Comparison of ENCODE assay signal across 8 cellular contexts in the genomic region with DNA sequence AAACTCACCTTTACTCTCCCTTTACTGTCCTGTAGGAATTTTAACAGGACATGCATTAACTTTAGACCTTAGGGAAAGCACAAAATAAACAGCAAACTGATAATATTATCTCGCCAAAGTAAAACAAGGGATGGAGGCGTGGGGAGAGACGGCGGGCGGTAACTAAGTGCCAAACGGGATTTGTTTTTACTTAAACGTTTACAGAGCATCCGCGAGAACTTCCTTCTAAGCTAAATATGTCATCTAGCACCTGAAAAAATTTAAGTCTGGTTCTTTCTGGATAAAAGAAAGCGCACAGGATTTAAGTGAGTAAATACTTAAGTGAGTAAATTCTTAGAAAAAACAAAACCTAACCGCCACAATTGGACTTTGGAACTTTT.
DNase-seq lines count a peak whose midpoint lies in the region; ATAC-seq lines count a peak whose summit lies in the region.

No MANE protein-coding gene starts in this region.

- POLR2A ChIA-PET in naive thymus-derived CD4-positive, alpha-beta T cell (lab: Charles Lee), result no interaction called here

- H3K27ac Mint-ChIP-seq in naive thymus-derived CD4-positive, alpha-beta T cell, result peak overlapping the region in 1 of 9 donors; percentile 43

- peak; percentile 30 for DNase-seq in LoVo (ENCODE audit: low spot score)
- DNase-seq in naive thymus-derived CD4-positive, alpha-beta T cell, result no peak
- DNase-seq in SKM-1 treated with dmso at 0.1 percent for 144 hours (lab: John Stamatoyannopoulos, UW; ENCODE audit: unreplicated experiment), result no peak

- H3K27ac ChIP-seq in ectodermal cell (ENCODE audit: insufficient read depth, low read depth, low read length, poor library complexity, severe bottlenecking), result no peak overlapping the region
- no peak overlapping the region for H3K27ac ChIP-seq in naive thymus-derived CD4-positive, alpha-beta T cell (ENCODE audit: low read depth, low read length)

- WGBS in ectodermal cell, 2 experiments, result 0 to 2% methylated on average over 9 to 11 of the region's 11 CpGs

- H3K4me3 Mint-ChIP-seq in naive thymus-derived CD4-positive, alpha-beta T cell, result peak overlapping the region; percentile 23 to 89 (median 78)

- no peaks in the 10 kb centered on the region for H3K36me3 ChIP-seq in ectodermal cell (ENCODE audit: control insufficient read depth, insufficient read depth, low read length)
- no peaks in the 10 kb centered on the region for H3K36me3 ChIP-seq in naive thymus-derived CD4-positive, alpha-beta T cell (ENCODE audit: control insufficient read depth in 2 of 3, insufficient read depth in 3 of 3, low read length in 3 of 3)

- intact Hi-C loops in naive thymus-derived CD4-positive, alpha-beta T cell (cut with micrococcal nuclease), result loop anchor here in 1 of 2 donors (5.0 kb wide), 1 partner anchor 108 kb away; a partner anchor contains a TSS

- peak overlapping the region; percentile 45 for H3K4me3 ChIP-seq in ectodermal cell (ENCODE audit: insufficient read depth, low read depth, low read length)
- H3K4me3 ChIP-seq in naive thymus-derived CD4-positive, alpha-beta T cell (ENCODE audit: low read length), result no peak overlapping the region

- ATAC-seq in GM18502 (IDR thresholded peaks at IDR 0.05; ENCODE audit: poor library complexity, unreplicated experiment) (peak; percentile 18), HG03135 (IDR thresholded peaks at IDR 0.05; ENCODE audit: unreplicated experiment) (no peak), GM21367 (IDR thresholded peaks at IDR 0.05; ENCODE audit: unreplicated experiment) (no peak), HG02852 (IDR thresholded peaks at IDR 0.05; ENCODE audit: unreplicated experiment) (no peak)
- ATAC-seq in naive thymus-derived CD4-positive, alpha-beta T cell, result no peak

- peaks cover 0 to 3% (median 0%) of the 10 kb centered on the region in 5 donors for H3K36me3 Mint-ChIP-seq in naive thymus-derived CD4-positive, alpha-beta T cell

- H3K9me3 ChIP-seq in ectodermal cell (ENCODE audit: control insufficient read depth, low read length), result no peaks in the 10 kb centered on the region
- no peaks in the 10 kb centered on the region for H3K9me3 ChIP-seq in naive thymus-derived CD4-positive, alpha-beta T cell (ENCODE audit: control insufficient read depth in 2 of 3, low read length in 3 of 3)

- H3K27me3 ChIP-seq in ectodermal cell (ENCODE audit: control insufficient read depth, insufficient read depth, low read length, poor library complexity, severe bottlenecking), result peaks cover 41% of the 10 kb centered on the region
- H3K27me3 ChIP-seq in naive thymus-derived CD4-positive, alpha-beta T cell (ENCODE audit: control insufficient read depth in 2 of 2, insufficient read depth in 2 of 2, low read length in 2 of 2), result no peaks in the 10 kb centered on the region

- peaks cover 36 to 55% (median 48%) of the 10 kb centered on the region in 5 donors for H3K27me3 Mint-ChIP-seq in naive thymus-derived CD4-positive, alpha-beta T cell

- H3K4me1 Mint-ChIP-seq in naive thymus-derived CD4-positive, alpha-beta T cell, result peaks cover 0 to 12% (median 10%) of the 10 kb centered on the region in 7 donors

- CTCF ChIA-PET in naive thymus-derived CD4-positive, alpha-beta T cell (lab: Charles Lee), result no interaction called here

- peaks cover 0 to 3% (median 0%) of the 10 kb centered on the region in 11 donors for H3K9me3 Mint-ChIP-seq in naive thymus-derived CD4-positive, alpha-beta T cell

- H3K4me1 ChIP-seq in ectodermal cell (ENCODE audit: control insufficient read depth, insufficient read depth, low read length), result no peaks in the 10 kb centered on the region
- H3K4me1 ChIP-seq in naive thymus-derived CD4-positive, alpha-beta T cell (ENCODE audit: control insufficient read depth in 2 of 2, insufficient read depth in 2 of 2, low read length in 2 of 2), result no peaks in the 10 kb centered on the region
